Comparison of ENCODE assay signal across 8 cellular contexts in the genomic region with DNA sequence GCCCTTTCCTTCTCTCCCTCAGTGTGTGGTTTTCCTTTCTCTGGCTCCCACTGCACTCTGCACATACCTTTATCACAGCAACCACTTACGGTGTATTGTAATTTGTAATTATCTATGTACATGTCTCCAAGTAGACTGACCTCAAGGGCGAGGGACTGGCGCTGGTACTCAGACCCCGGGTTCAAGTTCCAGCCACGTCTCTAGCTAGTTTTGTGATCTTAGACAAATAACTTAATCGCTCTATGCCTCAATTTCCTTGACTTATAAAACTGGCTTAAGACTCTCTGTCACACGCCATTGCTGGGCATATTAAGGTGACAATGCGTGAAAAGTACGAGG. TPM values are rescaled to one million over a fixed set of nuclear protein-coding genes. Genes with fewer than 3 reads are reported as not detected.
DNase-seq lines count a peak whose midpoint lies in the region; ATAC-seq and TF ChIP-seq lines count a peak whose summit lies in the region.

No MANE protein-coding gene starts in this region.

- no peak for ATAC-seq in HG03159 (IDR thresholded peaks at IDR 0.05; ENCODE audit: unreplicated experiment)
- ATAC-seq in GM18873 (IDR thresholded peaks at IDR 0.05; ENCODE audit: low FRiP score, unreplicated experiment): no peak

- H3K36me3 Mint-ChIP-seq in MCF 10A (ENCODE audit: insufficient read depth, unreplicated experiment) (peaks cover 5% of the 10 kb centered on the region), mesothelial cell of epicardium (no peaks in the 10 kb centered on the region)

- TF ChIP-seq CTCF in MCF 10A (IDR thresholded peaks at IDR 0.05; ENCODE audit: unreplicated experiment) (no peak), mesothelial cell of epicardium (IDR thresholded peaks at IDR 0.05; ENCODE audit: unreplicated experiment) (no peak)

- POLR2A ChIA-PET in MCF 10A (lab: Yijun Ruan, JAX): interaction anchor here (0.6 to 2.7 kb wide), 30 partner anchors 10 to 763 kb away, joined by 3 to 13 read pairs (median 4); a partner anchor contains a TSS

- H3K27ac Mint-ChIP-seq in MCF 10A (ENCODE audit: low read depth, unreplicated experiment) (peak overlapping the region; percentile 98), mesothelial cell of epicardium (peak overlapping the region; percentile 98)

- H3K9me3 Mint-ChIP-seq in MCF 10A (ENCODE audit: unreplicated experiment) (no peaks in the 10 kb centered on the region), mesothelial cell of epicardium (no peaks in the 10 kb centered on the region)

- peak; percentile 13 to 25 for DNase-seq in stimulated activated CD4-positive, alpha-beta T cell treated with anti-CD3 and anti-CD28 coated beads, Interleukin-2, amount 100 ng/mL, for 24 hours
- DNase-seq in stimulated activated CD4-positive, alpha-beta T cell treated with anti-CD3 and anti-CD28 coated beads, Interleukin-1b, Interleukin-23, amount 100 ng/mL, for 48 hours: no peak
- DNase-seq in MCF 10A (ENCODE audit: unreplicated experiment) (no peak), mesothelial cell of epicardium (ENCODE audit: low spot score in 2 of 2, unreplicated experiment in 2 of 2) (no peak), SHP77 (lab: John Stamatoyannopoulos, UW) (no peak)
- no peak for DNase-seq in central memory CD4-positive, alpha-beta T cell

- H3K4me1 Mint-ChIP-seq in MCF 10A (ENCODE audit: insufficient read depth, unreplicated experiment) (peaks cover 10% of the 10 kb centered on the region), mesothelial cell of epicardium (peaks cover 22% of the 10 kb centered on the region)

- intact Hi-C loops in MCF 10A (cut with micrococcal nuclease): no loop called here

- TSS peak; percentile 96 for BruUV-seq in MCF 10A (replicated peaks; lab: Mats Ljungman, UMichigan)

- H3K27me3 Mint-ChIP-seq in MCF 10A (ENCODE audit: insufficient read depth, unreplicated experiment): no peaks in the 10 kb centered on the region
- peaks cover 14% of the 10 kb centered on the region for H3K27me3 Mint-ChIP-seq in mesothelial cell of epicardium (ENCODE audit: low read depth)

- peak overlapping the region; percentile 96 for H3K4me3 Mint-ChIP-seq in MCF 10A (ENCODE audit: unreplicated experiment)
- H3K4me3 Mint-ChIP-seq in mesothelial cell of epicardium: peak overlapping the region; percentile 91

- CTCF ChIA-PET in MCF 10A (lab: Yijun Ruan, JAX): interaction anchor here (1.5 to 3.0 kb wide), 3 partner anchors 10 to 125 kb away, joined by 4 to 18 read pairs (median 7); no protein-coding TSS in a partner anchor

RNA-seq across cellular contexts. Expression of a gene that starts 0.6 kb away (rescaled TPM):
- total RNA-seq in MCF 10A (2022) (27.0 and 38.5 TPM in 2 replicates), mesothelial cell of epicardium (39.3 to 40.7 TPM (median 40.2 TPM) in 3 replicates)

RNA-seq across cellular contexts. Expression of a gene that starts 33.1 kb away (rescaled TPM):
- total RNA-seq in MCF 10A (2022) (0.07 and 0.32 TPM in 2 replicates), mesothelial cell of epicardium (0.07 to 0.32 TPM (median 0.18 TPM) in 3 replicates)

Comparison
In these comparisons a context has a peak if more than half of its experiments do, and no peak if none do; other contexts are left out.
1. DNase-seq: peak in stimulated activated CD4-positive, alpha-beta T cell treated with anti-CD3 and anti-CD28 coated beads, Interleukin-2, amount 100 ng/mL, for 24 hours (2 of 2); none in stimulated activated CD4-positive, alpha-beta T cell treated with anti-CD3 and anti-CD28 coated beads, Interleukin-1b, Interleukin-23, amount 100 ng/mL, for 48 hours (single experiment), MCF 10A (single experiment), mesothelial cell of epicardium (0 of 2), central memory CD4-positive, alpha-beta T cell (single experiment) and SHP77 (0 of 2).